ENCODE assay signal across 1 cellular context in the genomic region with DNA sequence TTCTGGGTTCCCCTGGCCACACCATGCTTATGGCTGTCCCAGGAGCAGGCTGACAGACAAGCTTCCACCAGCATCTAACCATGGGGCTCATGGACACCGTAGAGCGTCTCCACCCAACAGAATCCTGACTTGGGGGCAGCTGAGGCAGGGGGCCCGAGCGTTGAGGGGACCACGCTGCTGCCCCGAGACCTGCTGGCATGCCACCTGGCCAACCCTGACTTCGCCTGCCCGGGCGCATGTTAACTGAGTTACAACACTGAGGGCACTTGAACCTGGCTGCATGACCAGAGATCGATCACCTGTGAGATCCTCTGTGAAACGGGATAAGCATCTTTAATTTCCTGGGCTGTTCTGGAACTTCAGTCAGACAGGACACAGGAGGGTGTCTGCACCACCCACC.
TF ChIP-seq lines count a peak whose summit lies in the region.

No MANE protein-coding gene starts in this region.

TF ChIP-seq in HepG2, 621 proteins besides CTCF, POLR2A, EP300 and RAD21:
- TF ChIP-seq ZBTB7A (CRISPR knock-in tag; IDR thresholded peaks at IDR 0.05): 0 out of 2 replicates have a peak, but pooled peaks have one; percentile 30
- TF ChIP-seq JUNB (CRISPR knock-in tag; IDR thresholded peaks at IDR 0.05; ENCODE audit: borderline replicate concordance): no peak
